1 cellular context compared by ENCODE assay signal in the genomic region with DNA sequence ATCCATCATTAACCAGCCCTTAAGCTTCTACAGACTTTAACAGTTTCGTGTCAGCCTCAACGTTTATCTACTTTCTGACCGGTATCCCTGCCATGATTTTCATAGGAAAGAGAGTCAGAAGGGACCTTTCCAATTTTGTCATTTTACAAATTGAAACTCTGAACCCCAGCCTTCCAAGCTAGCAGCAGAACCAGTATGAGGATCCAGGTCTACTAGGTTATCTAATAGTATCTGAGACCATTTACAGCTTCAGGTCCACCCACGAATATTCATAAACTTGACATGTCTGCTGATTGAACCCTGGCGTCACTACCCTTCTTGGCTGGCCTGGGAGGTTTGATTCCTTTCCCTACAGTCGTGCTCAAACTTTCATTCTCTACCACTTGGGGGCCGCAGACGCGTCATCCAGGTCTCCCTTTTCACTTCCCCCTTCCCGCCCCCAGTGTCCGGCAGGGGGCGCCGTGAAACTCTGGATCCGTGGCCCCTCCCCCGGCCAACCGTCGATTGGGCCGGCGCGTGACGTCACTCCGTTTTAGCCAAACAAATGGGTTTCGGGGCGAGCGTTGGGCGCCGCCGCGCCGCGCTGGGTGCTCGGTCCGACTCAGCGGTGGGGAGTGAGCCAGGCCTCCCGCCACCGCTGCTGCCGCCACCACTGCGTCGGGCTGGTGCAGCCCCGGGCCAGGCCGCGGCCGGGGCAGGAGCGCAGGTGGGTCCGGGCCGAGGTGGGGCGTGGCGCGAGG.
TF ChIP-seq lines count a peak whose summit lies in the region.

A gene with protein sequence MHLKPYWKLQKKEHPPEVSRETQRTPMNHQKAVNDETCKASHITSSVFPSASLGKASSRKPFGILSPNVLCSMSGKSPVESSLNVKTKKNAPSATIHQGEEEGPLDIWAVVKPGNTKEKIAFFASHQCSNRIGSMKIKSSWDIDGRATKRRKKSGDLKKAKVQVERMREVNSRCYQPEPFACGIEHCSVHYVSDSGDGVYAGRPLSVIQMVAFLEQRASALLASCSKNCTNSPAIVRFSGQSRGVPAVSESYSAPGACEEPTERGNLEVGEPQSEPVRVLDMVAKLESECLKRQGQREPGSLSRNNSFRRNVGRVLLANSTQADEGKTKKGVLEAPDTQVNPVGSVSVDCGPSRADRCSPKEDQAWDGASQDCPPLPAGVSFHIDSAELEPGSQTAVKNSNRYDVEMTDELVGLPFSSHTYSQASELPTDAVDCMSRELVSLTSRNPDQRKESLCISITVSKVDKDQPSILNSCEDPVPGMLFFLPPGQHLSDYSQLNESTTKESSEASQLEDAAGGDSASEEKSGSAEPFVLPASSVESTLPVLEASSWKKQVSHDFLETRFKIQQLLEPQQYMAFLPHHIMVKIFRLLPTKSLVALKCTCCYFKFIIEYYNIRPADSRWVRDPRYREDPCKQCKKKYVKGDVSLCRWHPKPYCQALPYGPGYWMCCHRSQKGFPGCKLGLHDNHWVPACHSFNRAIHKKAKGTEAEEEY (plus strand): TSS at position 590 of the 740 bp plus-strand sequence. CDS start 78,970 bp downstream, outside the sequence.

TF ChIP-seq in GM23338, 12 proteins besides CTCF, POLR2A, EP300 and RAD21:
- TF ChIP-seq ZNF462 (CRISPR knock-in tag; IDR thresholded peaks at IDR 0.05), result no peak
- TF ChIP-seq EZH2phosphoT487 (IDR thresholded peaks at IDR 0.05; ENCODE audit: unreplicated experiment), result no peak
- no peak for TF ChIP-seq REST (IDR thresholded peaks at IDR 0.05; ENCODE audit: unreplicated experiment)
- TF ChIP-seq CREB1 (CRISPR knock-in tag; IDR thresholded peaks at IDR 0.05; ENCODE audit: low read depth), result peak; percentile 99
- TF ChIP-seq ETS1 (IDR thresholded peaks at IDR 0.05), result peak; percentile 25; the same call in 1 of the 2 replicates
- TF ChIP-seq STAT1 (IDR thresholded peaks at IDR 0.05; ENCODE audit: unreplicated experiment), result no peak
- TF ChIP-seq POLR2AphosphoS5 (IDR thresholded peaks at IDR 0.05; ENCODE audit: low read depth), result peak; percentile 80
- TF ChIP-seq JUNB (IDR thresholded peaks at IDR 0.05; ENCODE audit: unreplicated experiment), result no peak
- no peak for TF ChIP-seq ZNF331 (CRISPR knock-in tag; IDR thresholded peaks at IDR 0.05; ENCODE audit: low read depth)
